In genomic region chr16:82681592-82681991, GRCh38 we compare ENCODE assay signal across 16 cellular contexts. TPM values are rescaled to one million over a fixed set of nuclear protein-coding genes. Genes with fewer than 3 reads are reported as not detected.
"Had no signal": no experiment of that assay in that cellular context is flagged by ENCODE, and none has a peak within 500 bp of the region (broad histone marks: within the 10 kb centered on the region; RNA-seq: fewer than 3 reads in every experiment).

No MANE protein-coding gene starts in this region.

- H3K27ac ChIP-seq: esophagus squamous epithelium, parathyroid adenoma, suprapubic skin had no signal

- DNase-seq: activated CD4-positive, alpha-beta T cell treated with anti-CD3 and anti-CD28 coated beads, Interleukin-2, amount 50 U/mL, for 1 hour; activated CD8-positive, alpha-beta memory T cell treated with anti-CD3 and anti-CD28 coated beads for 24 hours; activated gamma-delta T cell treated with Interleukin-2 at 50 U/mL for 16 hours; amniotic stem cell; central memory CD4-positive, alpha-beta T cell; cortex of kidney; effector CD4-positive, alpha-beta T cell; esophagus squamous epithelium; mammary epithelial cell; mucosa of descending colon; naive thymus-derived CD4-positive, alpha-beta T cell; T1000 had no signal

- H3K36me3 ChIP-seq: esophagus squamous epithelium, suprapubic skin had no signal

- H3K9me3 ChIP-seq: esophagus squamous epithelium, mucosa of descending colon, suprapubic skin had no signal

- H3K27me3 ChIP-seq: esophagus squamous epithelium, suprapubic skin had no signal

- H3K4me1 ChIP-seq: esophagus squamous epithelium, parathyroid adenoma, suprapubic skin had no signal

- H3K4me3 ChIP-seq: esophagus squamous epithelium, mucosa of descending colon, smooth muscle cell, suprapubic skin had no signal

- ATAC-seq: activated CD4-positive, CD25-positive, alpha-beta regulatory T cell treated with anti-CD3 and anti-CD28 coated beads, Interleukin-2, amount 50 U/mL, for 24 hours; mucosa of descending colon; naive thymus-derived CD4-positive, alpha-beta T cell had no signal

RNA-seq across cellular contexts. Expression of gene CDH13, which starts 54.8 kb away (rescaled TPM):
- total RNA-seq: naive thymus-derived CD4-positive, alpha-beta T cell had no signal
- polyA plus RNA-seq: naive thymus-derived CD4-positive, alpha-beta T cell had no signal
